In the genomic region with DNA sequence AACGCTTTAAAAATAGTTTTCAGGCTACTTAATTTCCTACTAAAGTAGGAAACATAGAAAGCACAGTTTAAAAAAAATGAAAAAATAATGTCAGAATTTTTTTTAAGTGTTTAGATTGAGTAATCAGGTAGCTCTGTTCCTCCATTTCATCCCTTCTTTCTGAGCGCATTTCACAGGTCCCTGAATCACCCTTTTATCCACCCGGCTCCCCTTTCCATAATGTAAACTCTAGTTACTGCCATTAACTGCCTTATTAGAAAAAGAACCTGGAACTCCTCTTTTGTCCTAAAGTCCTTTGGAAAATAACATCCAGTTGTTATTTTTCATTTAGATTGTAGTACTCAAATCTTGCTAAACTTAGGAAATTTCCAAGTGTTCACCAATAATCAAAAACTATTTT, we compare ENCODE assay signal across 1 cellular context.
TF ChIP-seq lines count a peak whose summit lies in the region.

No MANE protein-coding gene starts in this region.

TF ChIP-seq in GM23338, 12 proteins besides CTCF, POLR2A, EP300 and RAD21 (continued from another document):
- TF ChIP-seq, protein P1, sequence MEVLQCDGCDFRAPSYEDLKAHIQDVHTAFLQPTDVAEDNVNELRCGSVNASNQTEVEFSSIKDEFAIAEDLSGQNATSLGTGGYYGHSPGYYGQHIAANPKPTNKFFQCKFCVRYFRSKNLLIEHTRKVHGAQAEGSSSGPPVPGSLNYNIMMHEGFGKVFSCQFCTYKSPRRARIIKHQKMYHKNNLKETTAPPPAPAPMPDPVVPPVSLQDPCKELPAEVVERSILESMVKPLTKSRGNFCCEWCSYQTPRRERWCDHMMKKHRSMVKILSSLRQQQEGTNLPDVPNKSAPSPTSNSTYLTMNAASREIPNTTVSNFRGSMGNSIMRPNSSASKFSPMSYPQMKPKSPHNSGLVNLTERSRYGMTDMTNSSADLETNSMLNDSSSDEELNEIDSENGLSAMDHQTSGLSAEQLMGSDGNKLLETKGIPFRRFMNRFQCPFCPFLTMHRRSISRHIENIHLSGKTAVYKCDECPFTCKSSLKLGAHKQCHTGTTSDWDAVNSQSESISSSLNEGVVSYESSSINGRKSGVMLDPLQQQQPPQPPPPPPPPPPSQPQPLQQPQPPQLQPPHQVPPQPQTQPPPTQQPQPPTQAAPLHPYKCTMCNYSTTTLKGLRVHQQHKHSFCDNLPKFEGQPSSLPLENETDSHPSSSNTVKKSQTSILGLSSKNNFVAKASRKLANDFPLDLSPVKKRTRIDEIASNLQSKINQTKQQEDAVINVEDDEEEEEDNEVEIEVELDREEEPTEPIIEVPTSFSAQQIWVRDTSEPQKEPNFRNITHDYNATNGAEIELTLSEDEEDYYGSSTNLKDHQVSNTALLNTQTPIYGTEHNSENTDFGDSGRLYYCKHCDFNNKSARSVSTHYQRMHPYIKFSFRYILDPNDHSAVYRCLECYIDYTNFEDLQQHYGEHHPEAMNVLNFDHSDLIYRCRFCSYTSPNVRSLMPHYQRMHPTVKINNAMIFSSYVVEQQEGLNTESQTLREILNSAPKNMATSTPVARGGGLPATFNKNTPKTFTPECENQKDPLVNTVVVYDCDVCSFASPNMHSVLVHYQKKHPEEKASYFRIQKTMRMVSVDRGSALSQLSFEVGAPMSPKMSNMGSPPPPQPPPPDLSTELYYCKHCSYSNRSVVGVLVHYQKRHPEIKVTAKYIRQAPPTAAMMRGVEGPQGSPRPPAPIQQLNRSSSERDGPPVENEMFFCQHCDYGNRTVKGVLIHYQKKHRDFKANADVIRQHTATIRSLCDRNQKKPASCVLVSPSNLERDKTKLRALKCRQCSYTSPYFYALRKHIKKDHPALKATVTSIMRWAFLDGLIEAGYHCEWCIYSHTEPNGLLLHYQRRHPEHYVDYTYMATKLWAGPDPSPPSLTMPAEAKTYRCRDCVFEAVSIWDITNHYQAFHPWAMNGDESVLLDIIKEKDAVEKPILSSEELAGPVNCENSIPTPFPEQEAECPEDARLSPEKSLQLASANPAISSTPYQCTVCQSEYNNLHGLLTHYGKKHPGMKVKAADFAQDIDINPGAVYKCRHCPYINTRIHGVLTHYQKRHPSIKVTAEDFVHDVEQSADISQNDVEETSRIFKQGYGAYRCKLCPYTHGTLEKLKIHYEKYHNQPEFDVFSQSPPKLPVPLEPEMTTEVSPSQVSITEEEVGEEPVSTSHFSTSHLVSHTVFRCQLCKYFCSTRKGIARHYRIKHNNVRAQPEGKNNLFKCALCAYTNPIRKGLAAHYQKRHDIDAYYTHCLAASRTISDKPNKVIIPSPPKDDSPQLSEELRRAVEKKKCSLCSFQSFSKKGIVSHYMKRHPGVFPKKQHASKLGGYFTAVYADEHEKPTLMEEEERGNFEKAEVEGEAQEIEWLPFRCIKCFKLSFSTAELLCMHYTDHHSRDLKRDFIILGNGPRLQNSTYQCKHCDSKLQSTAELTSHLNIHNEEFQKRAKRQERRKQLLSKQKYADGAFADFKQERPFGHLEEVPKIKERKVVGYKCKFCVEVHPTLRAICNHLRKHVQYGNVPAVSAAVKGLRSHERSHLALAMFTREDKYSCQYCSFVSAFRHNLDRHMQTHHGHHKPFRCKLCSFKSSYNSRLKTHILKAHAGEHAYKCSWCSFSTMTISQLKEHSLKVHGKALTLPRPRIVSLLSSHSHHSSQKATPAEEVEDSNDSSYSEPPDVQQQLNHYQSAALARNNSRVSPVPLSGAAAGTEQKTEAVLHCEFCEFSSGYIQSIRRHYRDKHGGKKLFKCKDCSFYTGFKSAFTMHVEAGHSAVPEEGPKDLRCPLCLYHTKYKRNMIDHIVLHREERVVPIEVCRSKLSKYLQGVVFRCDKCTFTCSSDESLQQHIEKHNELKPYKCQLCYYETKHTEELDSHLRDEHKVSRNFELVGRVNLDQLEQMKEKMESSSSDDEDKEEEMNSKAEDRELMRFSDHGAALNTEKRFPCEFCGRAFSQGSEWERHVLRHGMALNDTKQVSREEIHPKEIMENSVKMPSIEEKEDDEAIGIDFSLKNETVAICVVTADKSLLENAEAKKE (CRISPR knock-in tag; IDR thresholded peaks at IDR 0.05) = no peak
- TF ChIP-seq STAT1 (IDR thresholded peaks at IDR 0.05; ENCODE audit: unreplicated experiment) (no peak), NANOG (IDR thresholded peaks at IDR 0.05; ENCODE audit: borderline replicate concordance) (no peak), EZH2 (IDR thresholded peaks at IDR 0.05; ENCODE audit: low read depth, unreplicated experiment) (no peak)
- TF ChIP-seq, protein P2, sequence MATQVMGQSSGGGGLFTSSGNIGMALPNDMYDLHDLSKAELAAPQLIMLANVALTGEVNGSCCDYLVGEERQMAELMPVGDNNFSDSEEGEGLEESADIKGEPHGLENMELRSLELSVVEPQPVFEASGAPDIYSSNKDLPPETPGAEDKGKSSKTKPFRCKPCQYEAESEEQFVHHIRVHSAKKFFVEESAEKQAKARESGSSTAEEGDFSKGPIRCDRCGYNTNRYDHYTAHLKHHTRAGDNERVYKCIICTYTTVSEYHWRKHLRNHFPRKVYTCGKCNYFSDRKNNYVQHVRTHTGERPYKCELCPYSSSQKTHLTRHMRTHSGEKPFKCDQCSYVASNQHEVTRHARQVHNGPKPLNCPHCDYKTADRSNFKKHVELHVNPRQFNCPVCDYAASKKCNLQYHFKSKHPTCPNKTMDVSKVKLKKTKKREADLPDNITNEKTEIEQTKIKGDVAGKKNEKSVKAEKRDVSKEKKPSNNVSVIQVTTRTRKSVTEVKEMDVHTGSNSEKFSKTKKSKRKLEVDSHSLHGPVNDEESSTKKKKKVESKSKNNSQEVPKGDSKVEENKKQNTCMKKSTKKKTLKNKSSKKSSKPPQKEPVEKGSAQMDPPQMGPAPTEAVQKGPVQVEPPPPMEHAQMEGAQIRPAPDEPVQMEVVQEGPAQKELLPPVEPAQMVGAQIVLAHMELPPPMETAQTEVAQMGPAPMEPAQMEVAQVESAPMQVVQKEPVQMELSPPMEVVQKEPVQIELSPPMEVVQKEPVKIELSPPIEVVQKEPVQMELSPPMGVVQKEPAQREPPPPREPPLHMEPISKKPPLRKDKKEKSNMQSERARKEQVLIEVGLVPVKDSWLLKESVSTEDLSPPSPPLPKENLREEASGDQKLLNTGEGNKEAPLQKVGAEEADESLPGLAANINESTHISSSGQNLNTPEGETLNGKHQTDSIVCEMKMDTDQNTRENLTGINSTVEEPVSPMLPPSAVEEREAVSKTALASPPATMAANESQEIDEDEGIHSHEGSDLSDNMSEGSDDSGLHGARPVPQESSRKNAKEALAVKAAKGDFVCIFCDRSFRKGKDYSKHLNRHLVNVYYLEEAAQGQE (IDR thresholded peaks at IDR 0.05; ENCODE audit: unreplicated experiment) = no peak
